In the genomic region with DNA sequence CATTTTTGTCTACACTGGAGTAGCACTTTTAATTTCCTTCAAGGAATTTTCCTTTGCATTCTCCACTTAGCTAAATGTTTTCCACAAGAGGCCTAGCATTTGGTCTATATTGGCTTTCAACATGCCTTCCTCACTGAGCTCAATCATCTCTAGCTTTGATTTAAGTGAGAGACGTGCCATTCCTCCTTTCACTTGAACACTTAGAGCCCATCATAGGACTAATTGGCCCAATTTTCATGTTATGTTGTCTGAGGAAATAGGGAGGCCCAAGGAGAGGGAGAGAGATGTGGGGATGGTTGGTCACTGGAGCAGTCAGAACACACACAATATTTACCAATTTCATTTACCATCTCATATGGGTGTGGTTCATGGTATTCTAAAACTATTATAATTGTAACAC, we compare ENCODE assay signal across 24 cellular contexts.
"Had no signal": no experiment of that assay in that cellular context is flagged by ENCODE, and none has a peak within 500 bp of the region (broad histone marks: within the 10 kb centered on the region; RNA-seq: fewer than 3 reads in every experiment).

No MANE protein-coding gene starts in this region.

- H3K4me3 ChIP-seq: stomach, suprapubic skin, testis, thoracic aorta, thyroid gland, tibial artery, tibial nerve, transverse colon, upper lobe of left lung, upper lobe of right lung, uterus, vagina had no signal

- H3K9me3 ChIP-seq: suprapubic skin, testis, thoracic aorta, thyroid gland, tibial artery, transverse colon, upper lobe of left lung, upper lobe of right lung, uterus, vagina had no signal

- H3K27me3 ChIP-seq: stomach, suprapubic skin, testis, thyroid gland, tibial artery, tibial nerve, transverse colon, upper lobe of left lung, upper lobe of right lung, uterus, vagina had no signal

- H3K36me3 ChIP-seq: stomach, suprapubic skin, thoracic aorta, thyroid gland, tibial artery, tibial nerve, transverse colon, upper lobe of left lung, upper lobe of right lung, uterus, vagina had no signal

- DNase-seq: stimulated activated CD4-positive, alpha-beta T cell treated with anti-CD3 and anti-CD28 coated beads, Interleukin-2, amount 100 ng/mL, for 48 hours; stimulated activated CD4-positive, alpha-beta T cell treated with anti-CD3 and anti-CD28 coated beads, Interleukin-4, amount 100 ng/mL, for 1 hour; stimulated activated CD4-positive, alpha-beta T cell treated with anti-CD3 and anti-CD28 coated beads, Interleukin-4, amount 100 ng/mL, for 24 hours; stimulated activated CD4-positive, alpha-beta T cell treated with anti-CD3 and anti-CD28 coated beads, Interleukin-4, amount 100 ng/mL, for 4 hours; stimulated activated CD8-positive, alpha-beta memory T cell treated with anti-CD3 and anti-CD28 coated beads, Interleukin-4, amount 100 ng/mL, for 48 hours; stimulated activated naive B cell treated with anti-CD40 and anti-IgM and Interleukin-4, amounts not matched to agents 10 μg/mL and 1 μg/mL and 100 μg/mL, for 72 hours; stimulated activated naive CD4-positive, alpha-beta T cell; stimulated activated naive CD4-positive, alpha-beta T cell treated with Interleukin-2 at 50 U/mL for 16 hours; stimulated activated naive CD8-positive, alpha-beta T cell treated with anti-CD3 and anti-CD28 coated beads, Interleukin-15, amount 100 ng/mL, for 72 hours; stimulated activated naive CD8-positive, alpha-beta T cell treated with anti-CD3 and anti-CD28 coated beads, Interleukin-15, Interleukin-2, amounts not matched to agents 100 U/mL and 50 U/mL, for 24 hours; stomach; substantia nigra; testis; thyroid gland; tibial artery; transverse colon; trophoblast cell; upper lobe of left lung; upper lobe of right lung; uterus had no signal

- H3K27ac ChIP-seq: stomach, suprapubic skin, testis, thoracic aorta, thyroid gland, tibial artery, tibial nerve, transverse colon, upper lobe of left lung, upper lobe of right lung, uterus, vagina had no signal
